ENCODE assay signal across 8 cellular contexts in genomic region chr1:154181944-154182341, GRCh38. TPM values are rescaled to one million over a fixed set of nuclear protein-coding genes. Genes with fewer than 3 reads are reported as not detected.
A peak's percentile ranks its signal among the peaks of the same experiment; 100 is the strongest.
DNase-seq lines count a peak whose midpoint lies in the region; ATAC-seq and TF ChIP-seq lines count a peak whose summit lies in the region.

No MANE protein-coding gene starts in this region.

- no peak overlapping the region for H2BK15ac ChIP-seq in H9 (ENCODE audit: low read depth, low read length)

- no peak overlapping the region for H4K8ac ChIP-seq in H9 (replicated peaks; ENCODE audit: insufficient read length, low read depth, low read length)

- no peak for TF ChIP-seq CTCF in H9 (conservative IDR thresholded peaks at IDR 0.05)

- H2BK5ac ChIP-seq in H9 (ENCODE audit: insufficient read length, low read length), result no peak overlapping the region

- H3K4me1 ChIP-seq in H9 (ENCODE audit: insufficient read depth, low read length) (peaks cover 8% of the 10 kb centered on the region; the same call in 1 of the 2 replicates), iPS DF 6.9 (ENCODE audit: control insufficient read depth, insufficient read depth, low read length) (no peaks in the 10 kb centered on the region)

- H2BK12ac ChIP-seq in H9 (ENCODE audit: insufficient read length, low read depth, low read length), result no peak overlapping the region

- H3K23me2 ChIP-seq in H9 (ENCODE audit: insufficient read length, low read depth, low read length, poor library complexity, severe bottlenecking), result peaks cover 9% of the 10 kb centered on the region

- no peak overlapping the region for H3T11ph ChIP-seq in H9 (ENCODE audit: low read length)

- WGBS in H9 (ENCODE audit: extremely low coverage, insufficient read length, low lambda C conversion rate), result no CpG with 5 or more reads among the region's 6 CpGs
- no CpG with 5 or more reads among the region's 6 CpGs for WGBS in iPS DF 6.9 (ENCODE audit: insufficient coverage, insufficient read length)

- peak overlapping the region; percentile 100 for H3K4me2 ChIP-seq in H9 (ENCODE audit: insufficient read depth, insufficient read length, low read length)

- H3K56ac ChIP-seq in H9 (ENCODE audit: insufficient read length, low read depth, low read length), result no peak overlapping the region

- peak overlapping the region; percentile 84 for H3K9ac ChIP-seq in H9 (ENCODE audit: extremely low read depth, insufficient read length, low read length)

- no peak overlapping the region for H4K5ac ChIP-seq in H9 (ENCODE audit: insufficient read length, low read depth, low read length)

- CTCF ChIA-PET in activated CD4-positive, alpha-beta memory T cell treated with anti-CD3 and anti-CD28 coated beads, Interleukin-2, amount 10 ng/mL, durations not matched to agents 7 days and 5 days (lab: Charles Lee), result interaction anchor here (0.6 to 3.8 kb wide), 7 partner anchors 9 to 400 kb away, joined by 3 to 19 read pairs (median 3); partner anchors contain the start of gene CREB3L4

- no peak overlapping the region for H3K23ac ChIP-seq in H9 (ENCODE audit: insufficient read length, low read depth, low read length)

- peak overlapping the region; percentile 100 for H3K4me3 Mint-ChIP-seq in H9
- peak overlapping the region; percentile 99 for H3K4me3 Mint-ChIP-seq in activated CD4-positive, alpha-beta memory T cell treated with anti-CD3 and anti-CD28 coated beads, Interleukin-2, amount 10 ng/mL, durations not matched to agents 7 days and 5 days
- peak overlapping the region; percentile 86 for H3K4me3 Mint-ChIP-seq in stimulated activated memory B cell treated with anti-CD40 and anti-IgM and Interleukin-4, amounts not matched to agents 10 μg/mL and 1 μg/mL and 100 μg/mL, for 72 hours

- H2AK5ac ChIP-seq in H9 (ENCODE audit: insufficient read length, low read length), result no peak overlapping the region

- H3K18ac ChIP-seq in H9 (ENCODE audit: insufficient read length, low read depth, low read length), result no peak overlapping the region

- H3K27ac ChIP-seq in H9 (ENCODE audit: insufficient read length, low read depth, low read length) (no peak overlapping the region), iPS DF 6.9 (ENCODE audit: low read length) (no peak overlapping the region)

- H2BK120ac ChIP-seq in H9 (ENCODE audit: low read depth, low read length, poor library complexity, severe bottlenecking), result no peak overlapping the region

- no peak overlapping the region; the same call in 1 of the 2 replicates for H3K14ac ChIP-seq in H9 (ENCODE audit: insufficient read depth, low read length)

- peaks cover 30 to 46% (median 30%) of the 10 kb centered on the region in 3 experiments for H3K36me3 Mint-ChIP-seq in H9 (ENCODE audit: insufficient read depth in 1 of 3, low read depth in 3 of 3)
- H3K36me3 Mint-ChIP-seq in activated CD4-positive, alpha-beta memory T cell treated with anti-CD3 and anti-CD28 coated beads, Interleukin-2, amount 10 ng/mL, durations not matched to agents 7 days and 5 days (ENCODE audit: low read depth), result peaks cover 58% of the 10 kb centered on the region
- peaks cover 38% of the 10 kb centered on the region for H3K36me3 Mint-ChIP-seq in stimulated activated memory B cell treated with anti-CD40 and anti-IgM and Interleukin-4, amounts not matched to agents 10 μg/mL and 1 μg/mL and 100 μg/mL, for 72 hours

- H3K79me1 ChIP-seq in H9 (ENCODE audit: insufficient read depth, low read depth, low read length, poor library complexity, severe bottlenecking), result peaks cover 7% of the 10 kb centered on the region

- peaks cover 4% of the 10 kb centered on the region for H3K27me3 Mint-ChIP-seq in H9 (ENCODE audit: low read depth)
- H3K27me3 Mint-ChIP-seq in activated CD4-positive, alpha-beta memory T cell treated with anti-CD3 and anti-CD28 coated beads, Interleukin-2, amount 10 ng/mL, durations not matched to agents 7 days and 5 days, result no peaks in the 10 kb centered on the region
- no peaks in the 10 kb centered on the region for H3K27me3 Mint-ChIP-seq in stimulated activated memory B cell treated with anti-CD40 and anti-IgM and Interleukin-4, amounts not matched to agents 10 μg/mL and 1 μg/mL and 100 μg/mL, for 72 hours

- POLR2A ChIA-PET in activated CD4-positive, alpha-beta memory T cell treated with anti-CD3 and anti-CD28 coated beads, Interleukin-2, amount 10 ng/mL, durations not matched to agents 7 days and 5 days (lab: Charles Lee), result interaction anchor here (0.5 to 18.8 kb wide), 25 partner anchors 11 to 759 kb away, joined by 3 to 214 read pairs (median 4); partner anchors contain the start of genes HAX1, INTS3, JTB and NUP210L

- H2BK20ac ChIP-seq in H9 (ENCODE audit: low read depth, low read length, poor library complexity, severe bottlenecking), result no peak overlapping the region

- H2AFZ ChIP-seq in H9 (ENCODE audit: low read length), result no peak overlapping the region

- H3K79me2 ChIP-seq in H9 (ENCODE audit: insufficient read depth, low read length), result peaks cover 53% of the 10 kb centered on the region

- peak overlapping the region; percentile 99 to 100 (median 100) for H3K27ac Mint-ChIP-seq in H9
- H3K27ac Mint-ChIP-seq in activated CD4-positive, alpha-beta memory T cell treated with anti-CD3 and anti-CD28 coated beads, Interleukin-2, amount 10 ng/mL, durations not matched to agents 7 days and 5 days, result peak overlapping the region; percentile 99
- peak overlapping the region; percentile 92 for H3K27ac Mint-ChIP-seq in stimulated activated memory B cell treated with anti-CD40 and anti-IgM and Interleukin-4, amounts not matched to agents 10 μg/mL and 1 μg/mL and 100 μg/mL, for 72 hours

- H3K4ac ChIP-seq in H9 (ENCODE audit: low read depth, low read length), result no peak overlapping the region

- H4K20me1 ChIP-seq in H9 (ENCODE audit: control insufficient read depth, insufficient read depth, insufficient read length), result no peaks in the 10 kb centered on the region

- H4K91ac ChIP-seq in H9 (ENCODE audit: insufficient read length, low read depth, low read length), result no peak overlapping the region

- no peaks in the 10 kb centered on the region for H3K36me3 ChIP-seq in iPS DF 6.9 (ENCODE audit: control insufficient read depth, insufficient read depth, low read length)

- no peaks in the 10 kb centered on the region; a peak in 2 of 5 replicates for H3K9me3 Mint-ChIP-seq in H9
- no peaks in the 10 kb centered on the region for H3K9me3 Mint-ChIP-seq in activated CD4-positive, alpha-beta memory T cell treated with anti-CD3 and anti-CD28 coated beads, Interleukin-2, amount 10 ng/mL, durations not matched to agents 7 days and 5 days
- H3K9me3 Mint-ChIP-seq in stimulated activated memory B cell treated with anti-CD40 and anti-IgM and Interleukin-4, amounts not matched to agents 10 μg/mL and 1 μg/mL and 100 μg/mL, for 72 hours, result no peaks in the 10 kb centered on the region

- ATAC-seq in stimulated activated memory B cell treated with anti-CD40 and anti-IgM and Interleukin-4, amounts not matched to agents 10 μg/mL and 1 μg/mL and 100 μg/mL, for 72 hours, result no peak
- ATAC-seq in HG03342 (IDR thresholded peaks at IDR 0.05; ENCODE audit: unreplicated experiment), result no peak
- ATAC-seq in activated CD4-positive, CD25-positive, alpha-beta regulatory T cell treated with anti-CD3 and anti-CD28 coated beads, Interleukin-2, amount 50 U/mL, for 24 hours, result no peak

- H3K4me3 ChIP-seq in iPS DF 6.9 (ENCODE audit: low read length), result peak overlapping the region; percentile 86

- H3K9me3 ChIP-seq in H9 (ENCODE audit: control insufficient read depth, low read depth, low read length), result no peaks in the 10 kb centered on the region
- H3K9me3 ChIP-seq in iPS DF 6.9 (ENCODE audit: control insufficient read depth, insufficient read depth, low read length), result no peaks in the 10 kb centered on the region

- H3K27me3 ChIP-seq in H9 (ENCODE audit: insufficient read depth, low read length) (no peaks in the 10 kb centered on the region; the same call in 1 of the 2 replicates), iPS DF 6.9 (ENCODE audit: control insufficient read depth, insufficient read depth, low read length) (no peaks in the 10 kb centered on the region)

- DNase-seq in H9, result no peak
- DNase-seq in activated CD4-positive, alpha-beta memory T cell treated with anti-CD3 and anti-CD28 coated beads, Interleukin-2, amount 10 ng/mL, durations not matched to agents 7 days and 5 days, result no peak
- DNase-seq in iPS DF 6.9 (ENCODE audit: low read depth, low spot score), result no peak
- DNase-seq in SHP77 treated with DMSO at 0.1 percent for 48 hours (lab: John Stamatoyannopoulos, UW), result no peak
- DNase-seq in GF-D8 (lab: John Stamatoyannopoulos, UW), result no peak

- H3K4me1 Mint-ChIP-seq in H9, result peaks cover 64 to 79% of the 10 kb centered on the region in 2 experiments
- peaks cover 58% of the 10 kb centered on the region for H3K4me1 Mint-ChIP-seq in activated CD4-positive, alpha-beta memory T cell treated with anti-CD3 and anti-CD28 coated beads, Interleukin-2, amount 10 ng/mL, durations not matched to agents 7 days and 5 days
- peaks cover 59% of the 10 kb centered on the region for H3K4me1 Mint-ChIP-seq in stimulated activated memory B cell treated with anti-CD40 and anti-IgM and Interleukin-4, amounts not matched to agents 10 μg/mL and 1 μg/mL and 100 μg/mL, for 72 hours

RNA-seq across cellular contexts. Expression of gene TPM3, which starts 10.0 kb away (rescaled TPM):
- 508 and 513 TPM in 2 replicates for total RNA-seq in H9 (2021)
- 100 to 1,000 TPM; 792 to 805 TPM for total RNA-seq in activated CD4-positive, alpha-beta memory T cell treated with anti-CD3 and anti-CD28 coated beads, Interleukin-2, amount 10 ng/mL, durations not matched to agents 7 days and 5 days

RNA-seq across cellular contexts. Expression of gene CFAP141, which starts 24.2 kb away (rescaled TPM):
- not detected in 2 replicates for total RNA-seq in H9 (2021)
- total RNA-seq in activated CD4-positive, alpha-beta memory T cell treated with anti-CD3 and anti-CD28 coated beads, Interleukin-2, amount 10 ng/mL, durations not matched to agents 7 days and 5 days, result not detected

RNA-seq across cellular contexts. Expression of gene NUP210L, which starts 27.1 kb away (rescaled TPM):
- 0.04 TPM in 1 of 2 replicates, not detected in the other for total RNA-seq in H9 (2021)
- under 1 TPM; 0.05 to 0.08 TPM for total RNA-seq in activated CD4-positive, alpha-beta memory T cell treated with anti-CD3 and anti-CD28 coated beads, Interleukin-2, amount 10 ng/mL, durations not matched to agents 7 days and 5 days

RNA-seq across cellular contexts. Expression of gene UBAP2L, which starts 38.8 kb away (rescaled TPM):
- 258 and 265 TPM in 2 replicates for total RNA-seq in H9 (2021)
- 100 to 1,000 TPM; 155 to 157 TPM for total RNA-seq in activated CD4-positive, alpha-beta memory T cell treated with anti-CD3 and anti-CD28 coated beads, Interleukin-2, amount 10 ng/mL, durations not matched to agents 7 days and 5 days
